14 cellular contexts compared by ENCODE assay signal in the genomic region with DNA sequence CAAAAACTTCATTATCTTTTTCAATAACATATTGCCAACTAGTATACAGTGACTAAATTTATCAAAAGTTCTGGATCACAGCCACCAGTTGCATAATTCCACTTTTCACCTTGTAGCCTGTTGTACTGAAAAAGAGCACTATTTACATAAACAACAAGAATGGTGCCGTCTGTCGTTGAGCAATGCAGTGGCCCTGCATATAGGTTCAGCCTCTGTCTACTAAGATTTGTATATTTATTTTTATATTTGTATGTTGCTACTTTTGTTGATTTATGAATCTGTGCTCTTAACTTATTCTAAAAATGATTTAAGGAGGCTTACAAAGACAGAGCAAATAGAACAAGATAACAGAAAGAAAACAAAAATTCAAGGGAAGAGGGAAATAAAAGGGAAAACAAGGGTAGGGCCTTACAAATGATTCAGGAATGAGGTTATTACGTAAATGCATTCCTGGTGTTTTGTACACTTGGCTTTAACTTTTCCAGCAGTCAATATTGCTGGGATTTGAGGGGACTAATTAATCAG.
DNase-seq lines count a peak whose midpoint lies in the region; ATAC-seq and TF ChIP-seq lines count a peak whose summit lies in the region.
"Had no signal": no experiment of that assay in that cellular context is flagged by ENCODE, and none has a peak within 500 bp of the region (broad histone marks: within the 10 kb centered on the region; RNA-seq: fewer than 3 reads in every experiment).

No MANE protein-coding gene starts in this region.

- no peak for TF ChIP-seq EP300 in gastroesophageal sphincter (IDR thresholded peaks at IDR 0.05)

- H3K9ac ChIP-seq in skeletal muscle satellite cell (ENCODE audit: low read depth, low read length) = peak overlapping the region; percentile 40

- no peaks in the 10 kb centered on the region for H3K9me3 ChIP-seq in adrenal gland (replicated peaks in 1 of 3)
- no peaks in the 10 kb centered on the region for H3K9me3 ChIP-seq in gastroesophageal sphincter
- H3K9me3 ChIP-seq in skeletal muscle satellite cell (replicated peaks; ENCODE audit: low read length) = no peaks in the 10 kb centered on the region

- no peaks in the 10 kb centered on the region for H3K27me3 ChIP-seq in adrenal gland
- no peaks in the 10 kb centered on the region for H3K27me3 ChIP-seq in gastroesophageal sphincter
- peaks cover 3% of the 10 kb centered on the region for H3K27me3 ChIP-seq in skeletal muscle satellite cell (ENCODE audit: control insufficient read depth, insufficient read depth, low read length)

- TF ChIP-seq CTCF in adrenal gland (IDR thresholded peaks at IDR 0.05) (peak in 1 of 6 experiments; percentile 11), gastroesophageal sphincter (IDR thresholded peaks at IDR 0.05) (no peak)

- WGBS in adrenal gland, 4 donors = 18 to 28% (median 24%) methylated on average over 3 of the region's 3 CpGs
- 17 to 24% methylated on average over 3 of the region's 3 CpGs for WGBS in gastroesophageal sphincter (ENCODE audit: low coverage in 1 of 2), 2 donors

- H3K4me1 ChIP-seq in adrenal gland (replicated peaks in 1 of 2) (peaks cover 11 to 14% of the 10 kb centered on the region in 2 donors), gastroesophageal sphincter (peaks cover 4 to 19% (median 6%) of the 10 kb centered on the region in 3 donors), skeletal muscle satellite cell (ENCODE audit: control insufficient read depth, insufficient read depth, low read length) (peaks cover 26% of the 10 kb centered on the region)

- H3K4me3 ChIP-seq in adrenal gland = peak overlapping the region in 1 of 4 donors; percentile 11
- H3K4me3 ChIP-seq in gastroesophageal sphincter = no peak overlapping the region
- H3K4me3 ChIP-seq in skeletal muscle satellite cell (ENCODE audit: low read length) = no peak overlapping the region

- ATAC-seq in gastroesophageal sphincter = peak; percentile 40
- ATAC-seq: natural killer cell treated with Interleukin-12 subunit alpha and Interleukin-12 subunit beta and Interleukin-15 and Interleukin-18, amount 100 ng/mL, for 72 hours had no signal

- no peak for TF ChIP-seq POLR2A in adrenal gland (IDR thresholded peaks at IDR 0.05)
- TF ChIP-seq POLR2A in gastroesophageal sphincter (IDR thresholded peaks at IDR 0.05) = no peak

- H3K36me3 ChIP-seq in adrenal gland (replicated peaks in 1 of 2) (no peaks in the 10 kb centered on the region), gastroesophageal sphincter (no peaks in the 10 kb centered on the region), skeletal muscle satellite cell (ENCODE audit: insufficient read depth, low read length) (no peaks in the 10 kb centered on the region)

- peak overlapping the region; percentile 23 for H3K4me2 ChIP-seq in skeletal muscle satellite cell (ENCODE audit: low read length)

- intact Hi-C loops in adrenal gland (cut with DNase I) = no loop called here

- peak; percentile 17 for DNase-seq in GM04504 (ENCODE audit: low read depth)
- DNase-seq in adrenal gland = peak; percentile 35 to 78 (median 59)
- DNase-seq in DMS153 treated with DMSO at 0.1 percent for 48 hours (lab: John Stamatoyannopoulos, UW; ENCODE audit: unreplicated experiment) = no peak
- no peak for DNase-seq in D341Med (ENCODE audit: low spot score)
- no peak for DNase-seq in NCI-H146 treated with DMSO at 0.1 percent for 48 hours (lab: John Stamatoyannopoulos, UW; ENCODE audit: unreplicated experiment)
- no peak for DNase-seq in caudate nucleus (lab: John Stamatoyannopoulos, UW)
- DNase-seq: activated CD4-positive, alpha-beta T cell treated with anti-CD3 and anti-CD28 coated beads, Interleukin-2, amount 50 U/mL, for 1 hour; activated naive CD8-positive, alpha-beta T cell treated with anti-CD3 and anti-CD28 coated beads, Interleukin-2, amount 10 ng/mL, durations not matched to agents 7 days and 5 days; COR-L47; SIG-M5; substantia nigra had no signal

- peak overlapping the region; percentile 11 to 86 (median 61) for H3K27ac ChIP-seq in adrenal gland
- H3K27ac ChIP-seq in gastroesophageal sphincter = peak overlapping the region in 3 of 4 donors; percentile 3 to 34 (median 6)
- H3K27ac ChIP-seq in caudate nucleus (ENCODE audit: low read depth, low read length) = no peak overlapping the region

Comparison
In these comparisons a context has a peak if more than half of its experiments do, and no peak if none do; other contexts are left out.
1. DNase-seq: peak in GM04504 (single experiment) and adrenal gland (7 of 7); none in DMS153 treated with DMSO at 0.1 percent for 48 hours (single experiment), D341Med (single experiment), NCI-H146 treated with DMSO at 0.1 percent for 48 hours (single experiment) and caudate nucleus (0 of 61).